In the genomic region with DNA sequence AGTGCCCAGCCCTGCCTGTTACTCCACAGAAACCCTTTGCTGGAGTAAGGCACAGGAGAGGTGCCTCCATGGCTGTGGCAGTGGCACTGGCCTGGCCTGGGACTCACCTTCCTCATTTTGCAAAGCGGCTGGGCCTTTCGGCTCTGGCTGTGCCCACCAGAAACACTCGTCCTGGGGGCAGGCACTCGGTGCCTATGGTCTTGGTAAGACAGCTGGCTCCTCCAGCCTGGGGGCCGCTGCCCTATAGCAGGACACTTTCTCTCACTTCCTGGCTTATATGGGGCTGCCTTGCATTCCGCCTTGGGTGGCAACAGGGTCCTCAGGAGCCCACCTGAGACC, we compare ENCODE assay signal across 19 cellular contexts. TPM values are rescaled to one million over a fixed set of nuclear protein-coding genes. Genes with fewer than 3 reads are reported as not detected.
DNase-seq lines count a peak whose midpoint lies in the region; ATAC-seq, FAIRE-seq and TF ChIP-seq lines count a peak whose summit lies in the region.
"Had no signal": no experiment of that assay in that cellular context is flagged by ENCODE, and none has a peak within 500 bp of the region (broad histone marks: within the 10 kb centered on the region; RNA-seq: fewer than 3 reads in every experiment).

No MANE protein-coding gene starts in this region.

- peaks cover 94% of the 10 kb centered on the region for H3K79me2 ChIP-seq in K562 (ENCODE audit: control insufficient read depth, insufficient read depth, low read length)

- FAIRE-seq in K562 (lab: Jason Lieb, UNC), result no peak
- FAIRE-seq: endometrium, TTC549 had no signal

- H3K9ac ChIP-seq in K562 (ENCODE audit: insufficient read depth in 1 of 2, low read depth in 2 of 2, low read length in 2 of 2), result peak overlapping the region in 1 of 2 experiments; percentile 53; a peak in 2 of 4 replicates

- WGBS in K562 (ENCODE audit: insufficient coverage, low coverage, missing lambda C conversion rate), result 93% methylated on average over 6 of the region's 6 CpGs

- H3K4me2 ChIP-seq in K562 (ENCODE audit: insufficient read depth, low read length), result no peak overlapping the region

- H3K4me3 ChIP-seq in K562, result no peak overlapping the region
- no peak overlapping the region for H3K4me3 ChIP-seq in lower lobe of right lung
- H3K4me3 ChIP-seq: SK-N-MC had no signal

- H3K4me3 Mint-ChIP-seq in HFFc6, result peak overlapping the region; percentile 74
- H3K4me3 Mint-ChIP-seq: activated naive CD8-positive, alpha-beta T cell treated with anti-CD3 and anti-CD28 coated beads, Interleukin-2, amount 10 ng/mL, durations not matched to agents 7 days and 5 days; activated T-cell treated with anti-CD3 and anti-CD28 coated beads, Interleukin-2, amount 50 U/mL, for 24 hours had no signal

- H3K4me1 ChIP-seq in K562 (replicated peaks in 1 of 2; ENCODE audit: control insufficient read depth in 2 of 2, insufficient read depth in 2 of 2, low read length in 2 of 2) (peaks cover 72 to 85% of the 10 kb centered on the region in 2 experiments), lower lobe of right lung (peaks cover 100% of the 10 kb centered on the region)

- no TSS peak for BruUV-seq in K562 (replicated peaks; lab: Mats Ljungman, UMichigan)

- H3K36me3 ChIP-seq in K562 (ENCODE audit: control insufficient read depth, insufficient read depth, low read length), result 0 out of 3 replicates have a peak, but pooled peaks cover 3% of the 10 kb centered on the region
- no peaks in the 10 kb centered on the region for H3K36me3 ChIP-seq in lower lobe of right lung

- H4K20me1 ChIP-seq in K562 (replicated peaks; ENCODE audit: control insufficient read depth, insufficient read depth, low read length), result peaks cover 64% of the 10 kb centered on the region

- TF ChIP-seq CTCF in HFFc6 (IDR thresholded peaks at IDR 0.05) (no peak), K562 (IDR thresholded peaks at IDR 0.05 in 2 of 3, conservative IDR thresholded peaks at IDR 0.05 in 1 of 3; ENCODE audit: insufficient read depth in 2 of 3, low read depth in 1 of 3, low read length in 3 of 3) (no peak), lower lobe of right lung (IDR thresholded peaks at IDR 0.05) (no peak)

- peak overlapping the region; percentile 95 for H3K27ac Mint-ChIP-seq in HFFc6
- H3K27ac Mint-ChIP-seq: activated naive CD8-positive, alpha-beta T cell treated with anti-CD3 and anti-CD28 coated beads, Interleukin-2, amount 10 ng/mL, durations not matched to agents 7 days and 5 days; activated T-cell treated with anti-CD3 and anti-CD28 coated beads, Interleukin-2, amount 50 U/mL, for 24 hours had no signal

- H3K36me3 Mint-ChIP-seq in HFFc6 (ENCODE audit: low read depth), result peaks cover 5% of the 10 kb centered on the region; the same call in 1 of the 2 replicates
- H3K36me3 Mint-ChIP-seq: activated naive CD8-positive, alpha-beta T cell treated with anti-CD3 and anti-CD28 coated beads, Interleukin-2, amount 10 ng/mL, durations not matched to agents 7 days and 5 days had no signal

- TF ChIP-seq RAD21 in K562 (CRISPR knock-in tag; conservative IDR thresholded peaks at IDR 0.05 in 1 of 2, IDR thresholded peaks at IDR 0.05 in 1 of 2), result no peak

- DNase-seq in HFFc6, result no peak
- no peak for DNase-seq in K562 (ENCODE audit: extremely low read depth in 1 of 4, low spot score in 3 of 4)
- no peak for DNase-seq in lower lobe of right lung
- no peak for DNase-seq in substantia nigra (lab: John Stamatoyannopoulos, UW)
- no peak for DNase-seq in activated CD8-positive, alpha-beta memory T cell treated with anti-CD3 and anti-CD28 coated beads, Interleukin-2, amount 50 U/mL, for 4 hours
- DNase-seq in RPMI8226, result no peak
- DNase-seq in NCI-H1105 treated with DMSO at 0.1 percent for 48 hours (lab: John Stamatoyannopoulos, UW), result no peak
- DNase-seq: activated CD4-positive, alpha-beta T cell treated with anti-CD3 and anti-CD28 coated beads, Interleukin-2, amount 50 U/mL, for 4 hours; activated naive CD8-positive, alpha-beta T cell treated with anti-CD3 and anti-CD28 coated beads, Interleukin-2, amount 10 ng/mL, durations not matched to agents 7 days and 5 days; activated T-cell treated with anti-CD3 and anti-CD28 coated beads, Interleukin-2, amount 50 U/mL, for 24 hours; DMS79; midbrain; NCI-H1694; NCI-H446; stimulated activated naive CD4-positive, alpha-beta T cell had no signal

- POLR2A ChIA-PET in K562 (lab: Yijun Ruan, JAX), result interaction anchor here (0.6 kb wide), 1 partner anchor 13 kb away, joined by 3 read pairs; no protein-coding TSS in a partner anchor

- intact Hi-C loops in K562 (cut with micrococcal nuclease) (loop anchor here (5.0 kb wide), 4 partner anchors 45 to 115 kb away; no protein-coding TSS in a partner anchor), lower lobe of right lung (cut with DNase I) (no loop called here)

- no peak for TF ChIP-seq POLR2A in K562 (conservative IDR thresholded peaks at IDR 0.05)

- H3K27me3 ChIP-seq in K562 (ENCODE audit: control insufficient read depth in 2 of 2, insufficient read depth in 2 of 2, low read length in 2 of 2) (no peaks in the 10 kb centered on the region), lower lobe of right lung (ENCODE audit: low read depth) (no peaks in the 10 kb centered on the region)

- ATAC-seq in K562 (no peak), lower lobe of right lung (no peak), HG03432 (IDR thresholded peaks at IDR 0.05; ENCODE audit: unreplicated experiment) (no peak)

- TF ChIP-seq EP300 in K562 (IDR thresholded peaks at IDR 0.05; ENCODE audit: low read length), result no peak

- H3K9me3 Mint-ChIP-seq in HFFc6, result no peaks in the 10 kb centered on the region
- H3K9me3 Mint-ChIP-seq: activated naive CD8-positive, alpha-beta T cell treated with anti-CD3 and anti-CD28 coated beads, Interleukin-2, amount 10 ng/mL, durations not matched to agents 7 days and 5 days; activated T-cell treated with anti-CD3 and anti-CD28 coated beads, Interleukin-2, amount 50 U/mL, for 24 hours had no signal

- H3K4me1 Mint-ChIP-seq in HFFc6 (ENCODE audit: low read depth), result peaks cover 81% of the 10 kb centered on the region

- no peak overlapping the region for H3K27ac ChIP-seq in K562 (ENCODE audit: extremely low read depth, low read depth, low read length)
- peak overlapping the region; percentile 80 for H3K27ac ChIP-seq in lower lobe of right lung
- peak overlapping the region; percentile 35 for H3K27ac ChIP-seq in substantia nigra (ENCODE audit: low read depth, low read length, poor library complexity, severe bottlenecking)
- H3K27ac ChIP-seq: SK-N-MC had no signal

- H2AFZ ChIP-seq in K562 (ENCODE audit: low read depth, low read length), result no peak overlapping the region

- in situ Hi-C loops in K562 (cut with MboI), result loop anchor here (25.0 kb wide), 1 partner anchor 105 kb away; no protein-coding TSS in a partner anchor

- H3K9me3 ChIP-seq in K562 (replicated peaks; ENCODE audit: control insufficient read depth, insufficient read depth, low read depth, low read length), result no peaks in the 10 kb centered on the region
- no peaks in the 10 kb centered on the region for H3K9me3 ChIP-seq in lower lobe of right lung

- peaks cover 18% of the 10 kb centered on the region for H3K9me1 ChIP-seq in K562 (ENCODE audit: control insufficient read depth, insufficient read depth, low read length)

- H3K27me3 Mint-ChIP-seq in HFFc6 (ENCODE audit: insufficient read depth), result peaks cover 6% of the 10 kb centered on the region; the same call in 1 of the 2 replicates
- H3K27me3 Mint-ChIP-seq: activated naive CD8-positive, alpha-beta T cell treated with anti-CD3 and anti-CD28 coated beads, Interleukin-2, amount 10 ng/mL, durations not matched to agents 7 days and 5 days; activated T-cell treated with anti-CD3 and anti-CD28 coated beads, Interleukin-2, amount 50 U/mL, for 24 hours had no signal

- CTCF ChIA-PET in K562 (lab: Yijun Ruan, JAX; ENCODE audit: low intra/inter-chr PET ratio), result no interaction called here

TF ChIP-seq in K562, 482 proteins besides CTCF, POLR2A, EP300 and RAD21:
- TF ChIP-seq ZBTB7A (IDR thresholded peaks at IDR 0.05; ENCODE audit: borderline replicate concordance, control insufficient read depth, low read depth, low read length), result peak; percentile 30; the same call in 1 of the 2 replicates
- TF ChIP-seq, protein P1, sequence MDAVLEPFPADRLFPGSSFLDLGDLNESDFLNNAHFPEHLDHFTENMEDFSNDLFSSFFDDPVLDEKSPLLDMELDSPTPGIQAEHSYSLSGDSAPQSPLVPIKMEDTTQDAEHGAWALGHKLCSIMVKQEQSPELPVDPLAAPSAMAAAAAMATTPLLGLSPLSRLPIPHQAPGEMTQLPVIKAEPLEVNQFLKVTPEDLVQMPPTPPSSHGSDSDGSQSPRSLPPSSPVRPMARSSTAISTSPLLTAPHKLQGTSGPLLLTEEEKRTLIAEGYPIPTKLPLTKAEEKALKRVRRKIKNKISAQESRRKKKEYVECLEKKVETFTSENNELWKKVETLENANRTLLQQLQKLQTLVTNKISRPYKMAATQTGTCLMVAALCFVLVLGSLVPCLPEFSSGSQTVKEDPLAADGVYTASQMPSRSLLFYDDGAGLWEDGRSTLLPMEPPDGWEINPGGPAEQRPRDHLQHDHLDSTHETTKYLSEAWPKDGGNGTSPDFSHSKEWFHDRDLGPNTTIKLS (IDR thresholded peaks at IDR 0.05; ENCODE audit: borderline replicate concordance, low read depth), result no peak

RNA-seq across cellular contexts. Expression of gene ZMIZ1, which starts 13.2 kb away (rescaled TPM):
- total RNA-seq in HFFc6 (2021; fragmentation: NEBNext Ultra II Directional; extraction: Animal tissue kit (Norgen Biotek cat#: 25700)), result 10 to 100 TPM; 38.6 to 60.3 (median 51.2) TPM
- 31.4 and 71.8 TPM in 2 replicates for total RNA-seq in K562 (2011; cell fraction: chromatin; rRNA removed; ENCODE audit: low replicate concordance)
- total RNA-seq in K562 (2011; cell fraction: nucleolus; rRNA removed), result 28.6 and 32.2 TPM in 2 replicates
- 31.8 and 38.1 TPM in 2 replicates for total RNA-seq in K562 (2011; cell fraction: nucleoplasm; rRNA removed)
- total RNA-seq in K562 (2014; rRNA removed) (7.0 and 7.7 TPM in 2 replicates), K562 (2014; rRNA removed; fragmentation: Illumina TruSeq; extraction: Trizol) (2.6 and 2.8 TPM in 2 replicates), K562 (2015; rRNA removed; fragmentation: Illumina TruSeq; extraction: Trizol) (4.3 and 5.0 TPM in 2 replicates), K562 (2021) (30.3 and 37.3 TPM in 2 replicates), lower lobe of right lung (102 TPM)
- polyA plus RNA-seq in K562 (2011; rRNA removed) (3.6 and 6.2 TPM in 2 replicates), K562 (2014; fragmentation: Illumina TruSeq; extraction: Trizol) (22.9 and 25.1 TPM in 2 replicates), K562 (2014; fragmentation: Nextera tagmentation; extraction: Ambion mirVana) (1 to 10 TPM; 1.0 to 1.9 TPM), K562 (2014; rRNA removed) (11.0 and 11.7 TPM in 2 replicates)
- polyA plus RNA-seq in K562 (2011; cell fraction: cytosol; rRNA removed), result 5.2 and 5.4 TPM in 2 replicates
- 18.9 and 30.6 TPM in 2 replicates for polyA plus RNA-seq in K562 (2011; cell fraction: nucleus; rRNA removed)
- polyA plus RNA-seq in K562 (2012), result 23.3 and 39.2 TPM in 2 replicates
- polyA minus RNA-seq in K562 (2011; rRNA and poly(A)+ RNA removed), result 5.8 and 6.7 TPM in 2 replicates
- 14.9 and 22.3 TPM in 2 replicates for polyA minus RNA-seq in K562 (2011; cell fraction: cytosol; rRNA and poly(A)+ RNA removed)
- polyA minus RNA-seq in K562 (2011; cell fraction: nucleus; rRNA and poly(A)+ RNA removed), result 17.6 and 22.4 TPM in 2 replicates
